17 cellular contexts compared by ENCODE assay signal in genomic region chr2:27701676-27702075, GRCh38. TPM values are rescaled to one million over a fixed set of nuclear protein-coding genes. Genes with fewer than 3 reads are reported as not detected.
DNase-seq lines count a peak whose midpoint lies in the region; ATAC-seq, FAIRE-seq and TF ChIP-seq lines count a peak whose summit lies in the region.
"Had no signal": no experiment of that assay in that cellular context is flagged by ENCODE, and none has a peak within 500 bp of the region (broad histone marks: within the 10 kb centered on the region; RNA-seq: fewer than 3 reads in every experiment).

No MANE protein-coding gene starts in this region.

- intact Hi-C loops in left lung (cut with DNase I) (loop anchor here in 1 of 2 donors (5.0 to 10.0 kb wide), 2 partner anchors 693 to 751 kb away; partner anchors contain the start of gene FOSL2), ascending aorta (cut with DNase I) (loop anchor here (5.0 kb wide), 3 partner anchors 251 to 531 kb away; no protein-coding TSS in a partner anchor)
- intact Hi-C loops in CD4-positive, alpha-beta memory T cell (cut with micrococcal nuclease): no loop called here

- H3K27ac Mint-ChIP-seq in CD4-positive, alpha-beta memory T cell: no peak overlapping the region
- H3K27ac Mint-ChIP-seq: activated CD4-positive, alpha-beta T cell treated with anti-CD3 and anti-CD28 coated beads, Interleukin-2, amount 10 ng/mL, durations not matched to agents 7 days and 5 days; activated T-cell treated with anti-CD3 and anti-CD28 coated beads, Interleukin-2, amount 50 U/mL, for 72 hours; B cell; GM23338 had no signal

- FAIRE-seq in A549 (lab: Jason Lieb, UNC): no peak

- CTCF ChIA-PET in A549 (lab: Yijun Ruan, JAX): interaction anchor here (0.6 to 1.4 kb wide), 2 partner anchors 18 to 751 kb away, joined by 3 to 5 read pairs; no protein-coding TSS in a partner anchor
- CTCF ChIA-PET in CD4-positive, alpha-beta memory T cell (lab: Charles Lee; ENCODE audit: partially characterized antibody): no interaction called here

- H3K4me1 Mint-ChIP-seq in CD4-positive, alpha-beta memory T cell: peaks cover 3 to 11% (median 3%) of the 10 kb centered on the region in 4 donors

- H3K36me3 Mint-ChIP-seq in CD4-positive, alpha-beta memory T cell: peaks cover 8 to 10% of the 10 kb centered on the region in 2 donors

- peak in 1 of 2 experiments; percentile 31 for DNase-seq in A549 (ENCODE audit: low read depth in 1 of 2, low spot score in 1 of 2)
- peak; percentile 40 for DNase-seq in DMS79 (lab: John Stamatoyannopoulos, UW)
- peak; percentile 95 for DNase-seq in RPMI7951 (ENCODE audit: low read depth)
- DNase-seq in left lung: peak; percentile 88 to 91
- no peak for DNase-seq in CD4-positive, alpha-beta memory T cell
- no peak for DNase-seq in ascending aorta (ENCODE audit: low spot score in 2 of 2)
- no peak for DNase-seq in NK-92 treated with Interleukin-12 subunit alpha and Interleukin-12 subunit beta, amount 100 ng/mL, for 24 hours (lab: John Stamatoyannopoulos, UW)
- no peak for DNase-seq in middle frontal gyrus (ENCODE audit: extremely low spot score, low spot score)
- DNase-seq: activated CD4-positive, alpha-beta T cell treated with anti-CD3 and anti-CD28 coated beads, Interleukin-2, amount 10 ng/mL, durations not matched to agents 7 days and 5 days; activated T-cell treated with anti-CD3 and anti-CD28 coated beads, Interleukin-2, amount 50 U/mL, for 72 hours; esophagus squamous epithelium; GF-D8; mesendoderm; ovary; T-helper 9 cell had no signal

- peaks cover 44% of the 10 kb centered on the region for H3K4me1 ChIP-seq in A549
- H3K4me1 ChIP-seq in left lung: peaks cover 19 to 44% of the 10 kb centered on the region in 2 donors
- H3K4me1 ChIP-seq in CD4-positive, alpha-beta memory T cell (ENCODE audit: insufficient read depth, low read length): peaks cover 8% of the 10 kb centered on the region
- peaks cover 12 to 14% of the 10 kb centered on the region in 2 donors for H3K4me1 ChIP-seq in ascending aorta

- H3K27me3 ChIP-seq in left lung: no peaks in the 10 kb centered on the region
- no peaks in the 10 kb centered on the region for H3K27me3 ChIP-seq in CD4-positive, alpha-beta memory T cell (ENCODE audit: insufficient read depth, low read length)
- H3K27me3 ChIP-seq in ascending aorta: no peaks in the 10 kb centered on the region
- H3K27me3 ChIP-seq: esophagus squamous epithelium, ovary had no signal

- ATAC-seq in A549: no peak
- peak; percentile 64 for ATAC-seq in left lung
- ATAC-seq: activated T-cell treated with anti-CD3 and anti-CD28 coated beads, Interleukin-2, amount 50 U/mL, for 72 hours; GM23338 had no signal

- no peaks in the 10 kb centered on the region for H3K27me3 Mint-ChIP-seq in CD4-positive, alpha-beta memory T cell
- H3K27me3 Mint-ChIP-seq: activated CD4-positive, alpha-beta T cell treated with anti-CD3 and anti-CD28 coated beads, Interleukin-2, amount 10 ng/mL, durations not matched to agents 7 days and 5 days had no signal

- TF ChIP-seq RAD21 in A549 (conservative IDR thresholded peaks at IDR 0.05 in 1 of 2, IDR thresholded peaks at IDR 0.05 in 1 of 2): no peak

- H3K27ac ChIP-seq in A549: peak overlapping the region; percentile 91 to 99; a peak in 5 of 6 replicates
- H3K27ac ChIP-seq in left lung: peak overlapping the region in 1 of 2 donors; percentile 59
- no peak overlapping the region for H3K27ac ChIP-seq in CD4-positive, alpha-beta memory T cell (ENCODE audit: low read depth, low read length)
- H3K27ac ChIP-seq in ascending aorta: peak overlapping the region in 1 of 2 donors; percentile 33
- H3K27ac ChIP-seq: esophagus squamous epithelium, ovary had no signal

- WGBS in A549 (ENCODE audit: missing lambda C conversion rate): 65% methylated on average over 5 of the region's 5 CpGs

- POLR2A ChIA-PET in A549 (lab: Yijun Ruan, JAX): no interaction called here
- POLR2A ChIA-PET in CD4-positive, alpha-beta memory T cell (lab: Charles Lee; ENCODE audit: partially characterized antibody): no interaction called here

- H3K4me3 ChIP-seq in A549: no peak overlapping the region
- no peak overlapping the region for H3K4me3 ChIP-seq in left lung
- H3K4me3 ChIP-seq in CD4-positive, alpha-beta memory T cell (ENCODE audit: low read length in 2 of 2): no peak overlapping the region
- H3K4me3 ChIP-seq in ascending aorta: no peak overlapping the region
- H3K4me3 ChIP-seq: esophagus squamous epithelium, GM23338, ovary had no signal

- no peaks in the 10 kb centered on the region for H3K9me3 ChIP-seq in A549
- H3K9me3 ChIP-seq in left lung: no peaks in the 10 kb centered on the region
- no peaks in the 10 kb centered on the region for H3K9me3 ChIP-seq in CD4-positive, alpha-beta memory T cell (ENCODE audit: control insufficient read depth in 1 of 2, low read length in 2 of 2)
- H3K9me3 ChIP-seq in ascending aorta: no peaks in the 10 kb centered on the region
- H3K9me3 ChIP-seq: esophagus squamous epithelium, ovary had no signal

- no peak overlapping the region for H3K4me3 Mint-ChIP-seq in CD4-positive, alpha-beta memory T cell
- H3K4me3 Mint-ChIP-seq: activated CD4-positive, alpha-beta T cell treated with anti-CD3 and anti-CD28 coated beads, Interleukin-2, amount 10 ng/mL, durations not matched to agents 7 days and 5 days; activated T-cell treated with anti-CD3 and anti-CD28 coated beads, Interleukin-2, amount 50 U/mL, for 72 hours; B cell; GM23338 had no signal

- TF ChIP-seq CTCF in A549 (IDR thresholded peaks at IDR 0.05): no peak
- no peak for TF ChIP-seq CTCF in left lung (IDR thresholded peaks at IDR 0.05)
- TF ChIP-seq CTCF in ascending aorta (IDR thresholded peaks at IDR 0.05): no peak

- TF ChIP-seq POLR2A in A549 (IDR thresholded peaks at IDR 0.05; ENCODE audit: low read length): no peak

- H3K4me2 ChIP-seq in A549: peak overlapping the region; percentile 3; the same call in 1 of the 3 replicates
- H3K4me2 ChIP-seq: GM23338 had no signal

- H3K36me3 ChIP-seq in left lung (peaks cover 0 to 6% of the 10 kb centered on the region in 2 donors), ascending aorta (peaks cover 5 to 14% of the 10 kb centered on the region in 2 donors)
- peaks cover 4% of the 10 kb centered on the region for H3K36me3 ChIP-seq in CD4-positive, alpha-beta memory T cell (ENCODE audit: insufficient read depth, low read length)
- H3K36me3 ChIP-seq: ovary had no signal

- TF ChIP-seq EP300 in A549 (IDR thresholded peaks at IDR 0.05): no peak

- no peaks in the 10 kb centered on the region for H3K9me3 Mint-ChIP-seq in CD4-positive, alpha-beta memory T cell
- H3K9me3 Mint-ChIP-seq: activated CD4-positive, alpha-beta T cell treated with anti-CD3 and anti-CD28 coated beads, Interleukin-2, amount 10 ng/mL, durations not matched to agents 7 days and 5 days; activated T-cell treated with anti-CD3 and anti-CD28 coated beads, Interleukin-2, amount 50 U/mL, for 72 hours; GM23338 had no signal

TF ChIP-seq in A549, 52 proteins besides CTCF, POLR2A, EP300 and RAD21:
- no peak for TF ChIP-seq HES2 (IDR thresholded peaks at IDR 0.05)

RNA-seq across cellular contexts. Expression of gene SLC4A1AP, which starts 38.0 kb away (rescaled TPM):
- polyA plus RNA-seq in A549 (2011; rRNA removed) (21.1 and 33.0 TPM in 2 replicates), A549 (2017; fragmentation: RNase III; extraction: RNeasy Plus Mini Kit Qiagen cat#74134 plus additional on column Dnase treatment) (30.0 to 32.6 TPM (median 31.8 TPM) in 3 replicates)
- polyA plus RNA-seq in A549 (2012; cell fraction: cytosol; rRNA removed): 13.0 and 13.6 TPM in 2 replicates
- 18.0 and 18.2 TPM in 2 replicates for polyA plus RNA-seq in A549 (2012; cell fraction: nucleus; rRNA removed)
- polyA minus RNA-seq in A549 (2011; rRNA and poly(A)+ RNA removed): 7.2 and 11.3 TPM in 2 replicates
- 37.9 and 40.0 TPM in 2 replicates for total RNA-seq in RPMI7951 (2014; rRNA removed; shearing (Covaris generic))
- total RNA-seq in left lung (10 to 100 TPM; 18.5 to 20.3 TPM), ascending aorta (26.8 TPM)
- total RNA-seq in CD4-positive, alpha-beta memory T cell: 10 to 100 TPM; 24.4 to 26.6 TPM
- 10 to 100 TPM; 26.4 to 32.1 TPM for polyA plus RNA-seq in CD4-positive, alpha-beta memory T cell

RNA-seq across cellular contexts. Expression of gene SUPT7L, which starts 38.3 kb away (rescaled TPM):
- 67.0 and 73.1 TPM in 2 replicates for polyA plus RNA-seq in A549 (2011; rRNA removed)
- 34.5 and 40.3 TPM in 2 replicates for polyA plus RNA-seq in A549 (2012; cell fraction: cytosol; rRNA removed)
- 43.4 and 61.7 TPM in 2 replicates for polyA plus RNA-seq in A549 (2012; cell fraction: nucleus; rRNA removed)
- 34.5 to 41.2 TPM (median 39.5 TPM) in 3 replicates for polyA plus RNA-seq in A549 (2017; fragmentation: RNase III; extraction: RNeasy Plus Mini Kit Qiagen cat#74134 plus additional on column Dnase treatment)
- 51.2 and 51.3 TPM in 2 replicates for polyA minus RNA-seq in A549 (2011; rRNA and poly(A)+ RNA removed)
- 29.2 and 31.5 TPM in 2 replicates for total RNA-seq in RPMI7951 (2014; rRNA removed; shearing (Covaris generic))
- total RNA-seq in left lung: 10 to 100 TPM; 30.8 to 32.2 TPM
- 10 to 100 TPM; 45.4 to 48.5 TPM for total RNA-seq in CD4-positive, alpha-beta memory T cell
- polyA plus RNA-seq in CD4-positive, alpha-beta memory T cell: 10 to 100 TPM; 21.4 to 22.7 TPM
- total RNA-seq in ascending aorta: 6.1 TPM

Comparison
In these comparisons a context has a peak if more than half of its experiments do, and no peak if none do; other contexts are left out.
1. DNase-seq: peak in DMS79 (single experiment), RPMI7951 (single experiment) and left lung (2 of 2); none in CD4-positive, alpha-beta memory T cell (0 of 5), ascending aorta (0 of 2), NK-92 treated with Interleukin-12 subunit alpha and Interleukin-12 subunit beta, amount 100 ng/mL, for 24 hours (single experiment) and middle frontal gyrus (single experiment).